Comparison of ENCODE assay signal across 9 cellular contexts in genomic region chr1:226674892-226675719, GRCh38.
DNase-seq lines count a peak whose midpoint lies in the region; ATAC-seq, FAIRE-seq and TF ChIP-seq lines count a peak whose summit lies in the region.
"Had no signal": no experiment of that assay in that cellular context is flagged by ENCODE, and none has a peak within 500 bp of the region (broad histone marks: within the 10 kb centered on the region; RNA-seq: fewer than 3 reads in every experiment).

No MANE protein-coding gene starts in this region.

- TF ChIP-seq POLR2A in testis (IDR thresholded peaks at IDR 0.05) = no peak

- no peak overlapping the region for H3K18ac ChIP-seq in mesendoderm (ENCODE audit: low read length)

- H3K4me3 ChIP-seq in OCI-LY3 (ENCODE audit: low read length) = peak overlapping the region; percentile 71
- no peak overlapping the region for H3K4me3 ChIP-seq in mesendoderm (ENCODE audit: low read length)
- H3K4me3 ChIP-seq in testis = no peak overlapping the region

- no peak overlapping the region for H2BK120ac ChIP-seq in mesendoderm (ENCODE audit: low read depth, low read length)

- H2AFZ ChIP-seq in OCI-LY3 (ENCODE audit: low read depth, low read length) = no peak overlapping the region; the same call in 1 of the 2 replicates

- no peaks in the 10 kb centered on the region for H3K36me3 ChIP-seq in OCI-LY3 (replicated peaks; ENCODE audit: low read depth, low read length)
- H3K36me3 ChIP-seq in mesendoderm (ENCODE audit: control insufficient read depth, insufficient read depth, low read length) = no peaks in the 10 kb centered on the region
- H3K36me3 ChIP-seq in testis (ENCODE audit: low read depth, missing control alignments) = no peaks in the 10 kb centered on the region

- H3K27ac ChIP-seq in OCI-LY3 (ENCODE audit: low read length) (peak overlapping the region; percentile 25; the same call in 1 of the 2 replicates), mesendoderm (ENCODE audit: low read depth, low read length) (no peak overlapping the region), testis (peak overlapping the region; percentile 84 to 88)

- intact Hi-C loops in testis (cut with DNase I; ENCODE audit: low total_unique reads) = no loop called here

- H2BK5ac ChIP-seq in mesendoderm (ENCODE audit: low read length) = no peak overlapping the region

- H3K56ac ChIP-seq in mesendoderm (ENCODE audit: low read length) = peak overlapping the region; percentile 10

- H3K9me3 ChIP-seq in OCI-LY3 (ENCODE audit: insufficient read depth, low read length) (no peaks in the 10 kb centered on the region), testis (no peaks in the 10 kb centered on the region)

- no peaks in the 10 kb centered on the region for H3K9me3 Mint-ChIP-seq in activated naive CD4-positive, alpha-beta T cell treated with anti-CD3 and anti-CD28 coated beads, Interleukin-2, amount 50 U/mL, for 72 hours

- peak overlapping the region; percentile 13; the same call in 1 of the 2 replicates for H3K9ac ChIP-seq in OCI-LY3 (ENCODE audit: low read length)
- no peak overlapping the region for H3K9ac ChIP-seq in mesendoderm (ENCODE audit: low read length)

- no peak overlapping the region for H2AK5ac ChIP-seq in mesendoderm (ENCODE audit: low read length)

- H2BK15ac ChIP-seq in mesendoderm (replicated peaks; ENCODE audit: low read depth) = no peak overlapping the region

- H3K27ac Mint-ChIP-seq in activated naive CD4-positive, alpha-beta T cell treated with anti-CD3 and anti-CD28 coated beads, Interleukin-2, amount 50 U/mL, for 72 hours = peak overlapping the region; percentile 93 to 95

- DNase-seq in GM18507 (ENCODE audit: extremely low spot score, insufficient read length, low read depth) (peak; percentile 68), mesendoderm (no peak), testis (peak; percentile 57), AG20443 (ENCODE audit: low spot score) (no peak), foreskin melanocyte (no peak)
- peak in 1 of 2 donors; percentile 54 for DNase-seq in activated naive CD4-positive, alpha-beta T cell treated with anti-CD3 and anti-CD28 coated beads, Interleukin-2, amount 50 U/mL, for 72 hours (ENCODE audit: low spot score in 2 of 2)

- H4K8ac ChIP-seq in mesendoderm (ENCODE audit: low read depth, low read length) = no peak overlapping the region

- H3K27me3 ChIP-seq in OCI-LY3 (ENCODE audit: low read depth, low read length) = 0 out of 2 replicates have a peak, but pooled peaks cover 3% of the 10 kb centered on the region
- H3K27me3 ChIP-seq in mesendoderm (ENCODE audit: insufficient read depth, low read length, poor library complexity) = no peaks in the 10 kb centered on the region
- no peaks in the 10 kb centered on the region for H3K27me3 ChIP-seq in testis

- H3K4me2 ChIP-seq in OCI-LY3 (ENCODE audit: low read length) = peak overlapping the region; percentile 88
- H3K4me2 ChIP-seq in mesendoderm (ENCODE audit: low read length) = no peak overlapping the region

- H3K79me2 ChIP-seq in OCI-LY3 (ENCODE audit: low read length) (no peaks in the 10 kb centered on the region), mesendoderm (ENCODE audit: control insufficient read depth, insufficient read depth, low read length) (no peaks in the 10 kb centered on the region)

- TF ChIP-seq CTCF in OCI-LY3 (IDR thresholded peaks at IDR 0.05; ENCODE audit: low read depth, low read length) = no peak
- no peak for TF ChIP-seq CTCF in testis (IDR thresholded peaks at IDR 0.05)

- H4K5ac ChIP-seq in mesendoderm (ENCODE audit: low read length) = no peak overlapping the region

- WGBS in mesendoderm (ENCODE audit: extremely low coverage, insufficient coverage, low lambda C conversion rate) = no CpG with 5 or more reads among the region's 17 CpGs
- WGBS in testis, 2 donors = 47 to 53% methylated on average over 17 of the region's 17 CpGs

- no peak overlapping the region for H3K23ac ChIP-seq in mesendoderm (ENCODE audit: low read length)

- no peak overlapping the region for H3K4ac ChIP-seq in mesendoderm (ENCODE audit: low read depth, low read length)

- peak; percentile 69 for ATAC-seq in HG02763 (IDR thresholded peaks at IDR 0.05; ENCODE audit: unreplicated experiment)
- peak; percentile 42 to 63 for ATAC-seq in activated naive CD4-positive, alpha-beta T cell treated with anti-CD3 and anti-CD28 coated beads, Interleukin-2, amount 50 U/mL, for 72 hours

- H4K20me1 ChIP-seq in OCI-LY3 (ENCODE audit: insufficient read depth, low read length) = peaks cover 14% of the 10 kb centered on the region; the same call in 1 of the 2 replicates

- H3K36me3 Mint-ChIP-seq in activated naive CD4-positive, alpha-beta T cell treated with anti-CD3 and anti-CD28 coated beads, Interleukin-2, amount 50 U/mL, for 72 hours = peaks cover 10 to 36% of the 10 kb centered on the region in 2 donors

- FAIRE-seq in GM18507 (lab: Jason Lieb, UNC) = peak; percentile 88
- FAIRE-seq: islet of Langerhans had no signal

- H3K4me1 ChIP-seq in OCI-LY3 (ENCODE audit: low read length) (peaks cover 46% of the 10 kb centered on the region), mesendoderm (ENCODE audit: control insufficient read depth, low read depth, low read length) (peaks cover 12% of the 10 kb centered on the region), testis (peaks cover 62% of the 10 kb centered on the region)

- no peaks in the 10 kb centered on the region for H3K79me1 ChIP-seq in mesendoderm (ENCODE audit: low read length)

Comparison
In these comparisons a context has a peak if more than half of its experiments do, and no peak if none do; other contexts are left out.
1. DNase-seq: peak in GM18507 (single experiment) and testis (single experiment); none in mesendoderm (single experiment), AG20443 (single experiment) and foreskin melanocyte (single experiment).